ENCODE assay signal across 36 cellular contexts in the genomic region with DNA sequence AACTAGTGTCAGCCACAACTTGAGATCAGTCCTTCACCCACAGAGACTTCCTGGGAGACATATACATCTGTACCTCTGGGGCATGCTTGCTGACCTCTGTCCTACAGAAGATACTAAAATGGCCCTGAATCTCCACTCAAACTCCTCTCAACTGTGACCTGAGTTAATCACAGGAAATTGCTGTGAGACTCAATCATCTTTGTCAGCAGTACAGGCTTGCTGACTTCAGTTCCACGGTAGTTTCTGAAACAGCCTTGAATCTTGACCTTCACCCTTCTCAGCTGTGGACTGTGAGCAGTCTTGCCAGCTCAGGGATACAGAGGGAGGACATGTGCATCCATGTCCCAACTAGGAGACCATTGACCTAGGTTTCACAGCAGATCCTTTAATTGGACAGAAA. TPM values are rescaled to one million over a fixed set of nuclear protein-coding genes. Genes with fewer than 3 reads are reported as not detected.
DNase-seq lines count a peak whose midpoint lies in the region; ATAC-seq and TF ChIP-seq lines count a peak whose summit lies in the region.
"Had no signal": no experiment of that assay in that cellular context is flagged by ENCODE, and none has a peak within 500 bp of the region (broad histone marks: within the 10 kb centered on the region; RNA-seq: fewer than 3 reads in every experiment).

No MANE protein-coding gene starts in this region.

- intact Hi-C loops in natural killer cell (cut with micrococcal nuclease), result loop anchor here (5.0 kb wide), 5 partner anchors 57 to 217 kb away; partner anchors contain the start of gene KLRD1

- H2AFZ ChIP-seq in MM.1S (ENCODE audit: low read length), result no peak overlapping the region

- no peaks in the 10 kb centered on the region for H3K27me3 Mint-ChIP-seq in natural killer cell (ENCODE audit: low read depth in 2 of 2)
- H3K27me3 Mint-ChIP-seq: stimulated activated naive B cell treated with anti-CD40 and anti-IgM and Interleukin-4, amounts not matched to agents 10 μg/mL and 1 μg/mL and 100 μg/mL, for 72 hours had no signal

- no peaks in the 10 kb centered on the region for H3K36me3 ChIP-seq in MM.1S (replicated peaks; ENCODE audit: insufficient read depth, low read length)
- H3K36me3 ChIP-seq: BLaER1 treated with 17β-estradiol and CSF1 and Interleukin-3, amounts not matched to agents 10 nM and 100 nM; heart left ventricle; lower lobe of right lung had no signal

- DNase-seq in EL (peak; percentile 11), MM.1S (peak; percentile 62), epithelial cell of esophagus (ENCODE audit: low read depth) (peak; percentile 35), natural killer cell (no peak), RPMI8226 (no peak), NCI-H1417 treated with DMSO at 0.1 percent for 48 hours (lab: John Stamatoyannopoulos, UW) (no peak), G401 (ENCODE audit: low spot score) (no peak)
- DNase-seq: activated CD4-positive, alpha-beta T cell treated with anti-CD3 and anti-CD28 coated beads, Interleukin-2, amount 50 U/mL, for 48 hours; activated CD4-positive, CD25-positive, alpha-beta regulatory T cell; activated effector memory CD4-positive, alpha-beta T cell treated with Interleukin-2 at 50 U/mL for 16 hours; caudate nucleus; DMS153; GF-D8; H9; heart left ventricle; Karpas-422; kidney; lower lobe of right lung; MV-4-11; NCI-H146; NCI-H82; nephron progenitor cell; PC-3; SK-N-SH; stimulated activated naive B cell treated with anti-CD40 and anti-IgM and Interleukin-4, amounts not matched to agents 10 μg/mL and 1 μg/mL and 100 μg/mL, for 72 hours; substantia nigra; trophoblast cell had no signal

- H3F3A ChIP-seq in MM.1S (ENCODE audit: insufficient read depth, low read length), result no peaks in the 10 kb centered on the region

- no peaks in the 10 kb centered on the region for H3K79me2 ChIP-seq in MM.1S (ENCODE audit: low read length)

- H3K4me1 Mint-ChIP-seq in natural killer cell, result peaks cover 27 to 47% of the 10 kb centered on the region in 2 donors
- H3K4me1 Mint-ChIP-seq: nephron progenitor cell; stimulated activated naive B cell treated with anti-CD40 and anti-IgM and Interleukin-4, amounts not matched to agents 10 μg/mL and 1 μg/mL and 100 μg/mL, for 72 hours had no signal

- in situ Hi-C loops in G401 (cut with HindIII; ENCODE audit: low sequenced_read_pairs), result no loop called here

- no peaks in the 10 kb centered on the region for H3K9me2 ChIP-seq in MM.1S (replicated peaks; ENCODE audit: insufficient read depth, low read length)
- H3K9me2 ChIP-seq: SK-N-SH had no signal

- H3K9me3 Mint-ChIP-seq in natural killer cell, result peaks cover 7 to 14% of the 10 kb centered on the region in 2 donors

- TF ChIP-seq CTCF in MM.1S (IDR thresholded peaks at IDR 0.05; ENCODE audit: low read length) (no peak), epithelial cell of esophagus (IDR thresholded peaks at IDR 0.05; ENCODE audit: insufficient read depth, low read depth, low read length, missing control alignments) (no peak), natural killer cell (IDR thresholded peaks at IDR 0.05) (no peak)

- peak overlapping the region; percentile 17 for H3K4me3 Mint-ChIP-seq in natural killer cell
- H3K4me3 Mint-ChIP-seq: H9; nephron progenitor cell; stimulated activated naive B cell treated with anti-CD40 and anti-IgM and Interleukin-4, amounts not matched to agents 10 μg/mL and 1 μg/mL and 100 μg/mL, for 72 hours had no signal

- H3K27ac Mint-ChIP-seq in natural killer cell, result peak overlapping the region; percentile 28 to 90
- H3K27ac Mint-ChIP-seq: H9; nephron progenitor cell; stimulated activated naive B cell treated with anti-CD40 and anti-IgM and Interleukin-4, amounts not matched to agents 10 μg/mL and 1 μg/mL and 100 μg/mL, for 72 hours had no signal

- peak overlapping the region; percentile 3; the same call in 1 of the 2 replicates for H3K27ac ChIP-seq in MM.1S (ENCODE audit: low read length)
- H3K27ac ChIP-seq: BLaER1 treated with 17β-estradiol and CSF1 and Interleukin-3, amounts not matched to agents 10 nM and 100 nM; heart left ventricle; lower lobe of right lung; skin epidermis had no signal

- H3K4me2 ChIP-seq in MM.1S (ENCODE audit: low read depth, low read length), result no peak overlapping the region
- H3K4me2 ChIP-seq: SK-N-SH had no signal

- peaks cover 16% of the 10 kb centered on the region for H3K4me1 ChIP-seq in MM.1S (ENCODE audit: low read length)
- H3K4me1 ChIP-seq: BLaER1 treated with 17β-estradiol and CSF1 and Interleukin-3, amounts not matched to agents 10 nM and 100 nM; heart left ventricle; lower lobe of right lung had no signal

- peaks cover 26% of the 10 kb centered on the region for H3K36me3 Mint-ChIP-seq in natural killer cell
- H3K36me3 Mint-ChIP-seq: stimulated activated naive B cell treated with anti-CD40 and anti-IgM and Interleukin-4, amounts not matched to agents 10 μg/mL and 1 μg/mL and 100 μg/mL, for 72 hours had no signal

- no peak overlapping the region for H3K9ac ChIP-seq in MM.1S (ENCODE audit: low read length)
- H3K9ac ChIP-seq: BLaER1 treated with 17β-estradiol and CSF1 and Interleukin-3, amounts not matched to agents 10 nM and 100 nM; SK-N-SH had no signal

- H3K9me3 ChIP-seq in MM.1S (replicated peaks; ENCODE audit: insufficient read depth, low read length), result no peaks in the 10 kb centered on the region
- H3K9me3 ChIP-seq: SK-N-SH had no signal

- ATAC-seq in natural killer cell, result peak; percentile 30 to 49 (median 35)
- ATAC-seq: esophagus mucosa; heart left ventricle; PC-3; Right ventricle myocardium inferior; stimulated activated naive B cell treated with anti-CD40 and anti-IgM and Interleukin-4, amounts not matched to agents 10 μg/mL and 1 μg/mL and 100 μg/mL, for 72 hours had no signal

- H3K4me3 ChIP-seq in MM.1S (ENCODE audit: low read length) (no peak overlapping the region), epithelial cell of esophagus (ENCODE audit: low read length) (no peak overlapping the region)
- H3K4me3 ChIP-seq: BLaER1 treated with 17β-estradiol and CSF1 and Interleukin-3, amounts not matched to agents 10 nM and 100 nM; heart left ventricle; lower lobe of right lung; skin epidermis had no signal

- H4K20me1 ChIP-seq in MM.1S (ENCODE audit: insufficient read depth, low read length), result no peaks in the 10 kb centered on the region
- H4K20me1 ChIP-seq: BLaER1 treated with 17β-estradiol and CSF1 and Interleukin-3, amounts not matched to agents 10 nM and 100 nM had no signal

- H3K27me3 ChIP-seq in MM.1S (replicated peaks; ENCODE audit: insufficient read depth, low read length), result no peaks in the 10 kb centered on the region
- H3K27me3 ChIP-seq: BLaER1 treated with 17β-estradiol and CSF1 and Interleukin-3, amounts not matched to agents 10 nM and 100 nM; heart left ventricle had no signal

RNA-seq across cellular contexts. Expression of gene KLRC1, which starts 1.4 kb away (rescaled TPM):
- total RNA-seq in natural killer cell, result 100 to 1,000 TPM in 1 of 3 donors, 10 to 100 TPM in 2; 30.0 to 180 (median 83.1) TPM
- total RNA-seq in G401 (2014; rRNA removed; shearing (Covaris generic)), result not detected in 2 replicates
- total RNA-seq: astrocyte; esophagus mucosa; H9; osteocyte; PC-3; Right ventricle myocardium inferior; T-helper 1 cell treated with Interleukin-12 subunit alpha and Interleukin-12 subunit beta and Interleukin-4 antibody, amounts not matched to agents 30 ng/mL and 1 ng/mL, for 36 hours had no signal

RNA-seq across cellular contexts. Expression of gene KLRC2, which starts 18.7 kb away (rescaled TPM):
- 10 to 100 TPM in 2 of 3 donors, 1 to 10 TPM in 1; 3.0 to 57.5 (median 11.4) TPM for total RNA-seq in natural killer cell
- not detected in 2 replicates for total RNA-seq in G401 (2014; rRNA removed; shearing (Covaris generic))
- total RNA-seq: H9; lower lobe of right lung; PC-3; Right ventricle myocardium inferior; T-helper 1 cell treated with Interleukin-12 subunit alpha and Interleukin-12 subunit beta and Interleukin-4 antibody, amounts not matched to agents 30 ng/mL and 1 ng/mL, for 36 hours had no signal

RNA-seq across cellular contexts. Expression of gene KLRC3, which starts 34.1 kb away (rescaled TPM):
- total RNA-seq in natural killer cell, result 10 to 100 TPM; 10.7 to 69.1 (median 49.8) TPM
- not detected in 2 replicates for total RNA-seq in G401 (2014; rRNA removed; shearing (Covaris generic))
- total RNA-seq: esophagus mucosa; H9; heart left ventricle; lower lobe of right lung; mucosa of gallbladder; NCI-H460; PC-3; Right ventricle myocardium inferior; T-helper 1 cell treated with Interleukin-12 subunit alpha and Interleukin-12 subunit beta and Interleukin-4 antibody, amounts not matched to agents 30 ng/mL and 1 ng/mL, for 36 hours had no signal

RNA-seq across cellular contexts. Expression of gene KLRC4, which starts 45.0 kb away (rescaled TPM):
- 10 to 100 TPM; 15.9 to 54.7 (median 51.4) TPM for total RNA-seq in natural killer cell
- total RNA-seq in G401 (2014; rRNA removed; shearing (Covaris generic)), result not detected in 2 replicates
- total RNA-seq: esophagus mucosa; H9; lower lobe of right lung; NCI-H460; PC-3; Right ventricle myocardium inferior; T-helper 1 cell treated with Interleukin-12 subunit alpha and Interleukin-12 subunit beta and Interleukin-4 antibody, amounts not matched to agents 30 ng/mL and 1 ng/mL, for 36 hours had no signal

RNA-seq across cellular contexts. Expression of gene EIF2S3B, which starts 51.2 kb away (rescaled TPM):
- under 1 TPM in 1 of 3 donors, not detected in 2; 0.88 TPM for total RNA-seq in natural killer cell
- 2.2 and 3.3 TPM in 2 replicates for total RNA-seq in G401 (2014; rRNA removed; shearing (Covaris generic))

Comparison
In these comparisons a context has a peak if more than half of its experiments do, and no peak if none do; other contexts are left out.
1. DNase-seq: peak in EL (single experiment), MM.1S (single experiment) and epithelial cell of esophagus (single experiment); none in natural killer cell (single experiment), RPMI8226 (single experiment), NCI-H1417 treated with DMSO at 0.1 percent for 48 hours (single experiment) and G401 (single experiment).
2. RNA of gene KLRC1, which starts 1.4 kb away (total RNA-seq): 30.0 to 180 TPM in natural killer cell; not detected in G401; every median in the first group is over 10 times any median in the second.
3. RNA of gene KLRC3, which starts 34.1 kb away (total RNA-seq): 10.7 to 69.1 TPM in natural killer cell; not detected in G401; every median in the first group is over 10 times any median in the second.